ENCODE assay signal across 1 cellular context in genomic region chr6:30723843-30724741, GRCh38.
TF ChIP-seq lines count a peak whose summit lies in the region.

No MANE protein-coding gene starts in this region.

TF ChIP-seq in HepG2, 621 proteins besides CTCF, POLR2A, EP300 and RAD21:
- 0 out of 2 replicates have a peak, but pooled peaks have one; percentile 5 for TF ChIP-seq ZFP91 (CRISPR knock-in tag; IDR thresholded peaks at IDR 0.05; ENCODE audit: borderline replicate concordance)
- peak; percentile 50; the same call in 1 of the 2 replicates for TF ChIP-seq ZNF619 (CRISPR knock-in tag; IDR thresholded peaks at IDR 0.05)
- TF ChIP-seq ZNF687 (CRISPR knock-in tag; IDR thresholded peaks at IDR 0.05): peak; percentile 45
- 0 out of 2 replicates have a peak, but pooled peaks have one; percentile 43 for TF ChIP-seq SAFB2 (CRISPR knock-in tag; IDR thresholded peaks at IDR 0.05; ENCODE audit: borderline replicate concordance, low read depth)
- 0 out of 2 replicates have a peak, but pooled peaks have one; percentile 25 for TF ChIP-seq ZFX (CRISPR knock-in tag; IDR thresholded peaks at IDR 0.05; ENCODE audit: low read depth)
- TF ChIP-seq ZKSCAN1 (IDR thresholded peaks at IDR 0.05; ENCODE audit: low read length): peak; percentile 63; the same call in 1 of the 2 replicates
- TF ChIP-seq ZC3H13 (CRISPR knock-in tag; IDR thresholded peaks at IDR 0.05): peak; percentile 72
- peak; percentile 17; the same call in 1 of the 2 replicates for TF ChIP-seq ZBTB33 (CRISPR knock-in tag; IDR thresholded peaks at IDR 0.05)
- TF ChIP-seq SKIL (CRISPR knock-in tag; IDR thresholded peaks at IDR 0.05; ENCODE audit: borderline replicate concordance): 0 out of 2 replicates have a peak, but pooled peaks have one; percentile 3
- TF ChIP-seq STAG1 (CRISPR knock-in tag; IDR thresholded peaks at IDR 0.05): peak; percentile 26
- TF ChIP-seq TBX3 (IDR thresholded peaks at IDR 0.05; ENCODE audit: borderline replicate concordance): 0 out of 2 replicates have a peak, but pooled peaks have one; percentile 16
- TF ChIP-seq PAF1 (CRISPR knock-in tag; IDR thresholded peaks at IDR 0.05): peak; percentile 59; the same call in 1 of the 2 replicates
